ENCODE assay signal across 19 cellular contexts in genomic region chr3:123818324-123818920, GRCh38.
DNase-seq lines count a peak whose midpoint lies in the region; ATAC-seq, FAIRE-seq and TF ChIP-seq lines count a peak whose summit lies in the region.
"Had no signal": no experiment of that assay in that cellular context is flagged by ENCODE, and none has a peak within 500 bp of the region (broad histone marks: within the 10 kb centered on the region; RNA-seq: fewer than 3 reads in every experiment).

No MANE protein-coding gene starts in this region.

- H3K9me3 ChIP-seq in SK-N-MC (ENCODE audit: low read depth, low read length) (no peaks in the 10 kb centered on the region), upper lobe of right lung (no peaks in the 10 kb centered on the region)

- no peak overlapping the region for H3K9ac ChIP-seq in SK-N-MC (ENCODE audit: insufficient read length)

- H3K4me3 ChIP-seq in SK-N-MC = peak overlapping the region; percentile 19; the same call in 1 of the 2 replicates
- no peak overlapping the region for H3K4me3 ChIP-seq in upper lobe of right lung
- H3K4me3 ChIP-seq: cardiac muscle cell, skin epidermis had no signal

- no peak for FAIRE-seq in H54 (lab: Jason Lieb, UNC)
- FAIRE-seq: D721Med, kidney had no signal

- H3K27ac ChIP-seq in SK-N-MC = peak overlapping the region; percentile 91
- peak overlapping the region; percentile 53 for H3K27ac ChIP-seq in upper lobe of right lung
- H3K27ac ChIP-seq: cardiac muscle cell had no signal

- H3K4me1 ChIP-seq in upper lobe of right lung = peaks cover 6% of the 10 kb centered on the region

- H3K36me3 ChIP-seq in SK-N-MC (ENCODE audit: insufficient read depth, low read length) (no peaks in the 10 kb centered on the region), upper lobe of right lung (no peaks in the 10 kb centered on the region)
- H3K36me3 ChIP-seq: cardiac muscle cell had no signal

- H3K27me3 ChIP-seq in upper lobe of right lung = no peaks in the 10 kb centered on the region
- H3K27me3 ChIP-seq: cardiac muscle cell had no signal

- no peak for ATAC-seq in upper lobe of right lung
- no peak for ATAC-seq in GM21360 (IDR thresholded peaks at IDR 0.05; ENCODE audit: unreplicated experiment)
- ATAC-seq: activated CD8-positive, alpha-beta T cell treated with anti-CD3 and anti-CD28 coated beads, Interleukin-2, amount 10 ng/mL, durations not matched to agents 7 days and 5 days; activated naive CD4-positive, alpha-beta T cell treated with anti-CD3 and anti-CD28 coated beads, Interleukin-2, amount 50 U/mL, for 72 hours had no signal

- no peak for TF ChIP-seq CTCF in upper lobe of right lung (IDR thresholded peaks at IDR 0.05)

- TF ChIP-seq POLR2A in H54 (IDR thresholded peaks at IDR 0.05; ENCODE audit: low read depth, low read length) = no peak

- DNase-seq in HT1080 (ENCODE audit: low read depth) (peak; percentile 74), SK-N-MC (ENCODE audit: low read depth, low spot score) (no peak), fibroblast of peridontal ligament (ENCODE audit: extremely low read depth) (peak; percentile 39), upper lobe of right lung (no peak), H54 (ENCODE audit: insufficient read length, low spot score) (no peak)
- no peak for DNase-seq in stimulated activated CD4-positive, alpha-beta T cell treated with anti-CD3 and anti-CD28 coated beads, Interleukin-4, amount 100 ng/mL, for 24 hours
- DNase-seq: activated CD4-positive, CD25-positive, alpha-beta regulatory T cell; activated CD8-positive, alpha-beta T cell treated with anti-CD3 and anti-CD28 coated beads, Interleukin-2, amount 10 ng/mL, durations not matched to agents 7 days and 5 days; kidney; NCI-H2029 treated with DMSO at 0.1 percent for 48 hours; NCI-H510A; posterior cingulate gyrus; Right ventricle myocardium superior; stimulated activated CD4-positive, alpha-beta T cell treated with anti-CD3 and anti-CD28 coated beads, Interleukin-4, amount 100 ng/mL, for 4 hours had no signal

- intact Hi-C loops in upper lobe of right lung (cut with DNase I) = no loop called here

Comparison
In these comparisons a context has a peak if more than half of its experiments do, and no peak if none do; other contexts are left out.
1. DNase-seq: peak in HT1080 (single experiment) and fibroblast of peridontal ligament (single experiment); none in SK-N-MC (single experiment), upper lobe of right lung (single experiment), H54 (single experiment) and stimulated activated CD4-positive, alpha-beta T cell treated with anti-CD3 and anti-CD28 coated beads, Interleukin-4, amount 100 ng/mL, for 24 hours (single experiment).